ENCODE assay signal across 19 cellular contexts in the genomic region with DNA sequence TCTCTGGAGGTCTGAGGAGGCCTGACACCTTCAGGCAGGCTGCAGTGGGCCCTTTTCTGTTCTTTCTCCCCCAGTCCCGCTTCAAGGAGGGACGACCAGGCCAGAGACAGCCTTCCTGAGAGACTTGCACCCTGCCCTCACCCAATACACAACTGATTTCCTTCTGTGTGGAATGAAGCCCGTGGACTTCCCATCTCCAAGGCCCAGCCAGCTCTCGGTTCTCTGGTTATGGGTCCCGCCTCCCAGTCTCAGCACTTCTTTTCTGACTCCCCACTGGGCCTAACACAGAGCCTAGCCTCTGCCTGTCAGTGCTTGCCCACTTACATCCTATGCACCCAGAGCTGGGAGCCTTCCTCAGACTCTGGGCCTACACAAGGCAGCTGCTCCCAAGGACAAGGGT. TPM values are rescaled to one million over a fixed set of nuclear protein-coding genes. Genes with fewer than 3 reads are reported as not detected.
"Had no signal": no experiment of that assay in that cellular context is flagged by ENCODE, and none has a peak within 500 bp of the region (broad histone marks: within the 10 kb centered on the region; RNA-seq: fewer than 3 reads in every experiment).

No MANE protein-coding gene starts in this region.

- H3K4me1 ChIP-seq: psoas muscle had no signal

- H3K27ac ChIP-seq: brain microvascular endothelial cell, epithelial cell of prostate, psoas muscle, thoracic aorta, upper lobe of left lung had no signal

- H3K9me3 ChIP-seq: ovary, psoas muscle, thoracic aorta, upper lobe of left lung had no signal

- DNase-seq: activated CD4-positive, alpha-beta memory T cell treated with anti-CD3 and anti-CD28 coated beads for 36 hours; activated CD4-positive, alpha-beta T cell treated with anti-CD3 and anti-CD28 coated beads for 36 hours; activated naive CD4-positive, alpha-beta T cell treated with Interleukin-2 at 50 U/mL for 16 hours; activated naive CD8-positive, alpha-beta T cell treated with anti-CD3 and anti-CD28 coated beads, Interleukin-2, amount 10 ng/mL, durations not matched to agents 7 days and 5 days; activated T-cell treated with anti-CD3 and anti-CD28 coated beads, Interleukin-2, amount 50 U/mL, for 24 hours; brain microvascular endothelial cell; left ventricle myocardium superior; small intestine; stimulated activated CD4-positive, alpha-beta T cell treated with anti-CD3 and anti-CD28 coated beads, Interleukin-4, amount 100 ng/mL, for 24 hours; T-helper 17 cell had no signal

- H3K27me3 ChIP-seq: brain microvascular endothelial cell, ovary, upper lobe of left lung had no signal

- FAIRE-seq: frontal cortex, small intestine had no signal

- H3K4me3 ChIP-seq: ovary, psoas muscle, thoracic aorta, upper lobe of left lung had no signal

- H3K36me3 ChIP-seq: brain microvascular endothelial cell, ovary, thoracic aorta, upper lobe of left lung had no signal

RNA-seq across cellular contexts. Expression of gene ADCYAP1R1, which starts 24.1 kb away (rescaled TPM):
- total RNA-seq: activated CD4-positive, alpha-beta memory T cell treated with anti-CD3 and anti-CD28 coated beads for 36 hours; activated CD4-positive, alpha-beta T cell treated with anti-CD3 and anti-CD28 coated beads for 36 hours; activated naive CD8-positive, alpha-beta T cell treated with anti-CD3 and anti-CD28 coated beads, Interleukin-2, amount 10 ng/mL, durations not matched to agents 7 days and 5 days; activated T-helper 2 cell treated with anti-CD3 and anti-CD28 coated beads, Interferon-gamma antibody, Interleukin-2, Interleukin-4, amounts not matched to agents 10 μg/mL and 5 μg/mL and 100 μg/mL, durations not matched to agents 14 hours and 24 hours and 36 hours; fibroblast of lung; kidney epithelial cell; T-helper 17 cell had no signal
- polyA plus RNA-seq: fibroblast of lung had no signal
